18 cellular contexts compared by ENCODE assay signal in the genomic region with DNA sequence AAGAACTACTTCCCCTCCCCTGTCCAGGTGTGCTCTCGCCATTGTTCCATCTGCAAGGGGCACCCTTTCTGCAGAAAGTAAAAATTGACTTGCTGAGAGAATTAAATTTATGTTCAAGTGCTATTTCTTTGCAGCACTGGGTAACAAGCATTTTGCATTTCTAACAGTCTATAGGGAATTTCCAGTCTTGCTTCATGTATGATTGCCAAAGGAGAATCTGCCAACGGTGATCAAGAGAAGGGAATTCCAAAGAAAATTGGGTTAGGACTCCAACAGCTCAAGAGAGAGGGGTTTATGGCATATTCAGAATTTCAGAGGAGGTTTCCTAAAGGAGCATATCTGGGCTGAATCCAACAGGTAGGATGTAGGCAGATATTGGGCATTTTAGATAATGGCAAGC.
"Had no signal": no experiment of that assay in that cellular context is flagged by ENCODE, and none has a peak within 500 bp of the region (broad histone marks: within the 10 kb centered on the region; RNA-seq: fewer than 3 reads in every experiment).

No MANE protein-coding gene starts in this region.

- H3K27me3 ChIP-seq: ascending aorta, esophagus muscularis mucosa, hepatocyte, upper lobe of left lung had no signal

- H3K27ac Mint-ChIP-seq: activated naive CD4-positive, alpha-beta T cell treated with anti-CD3 and anti-CD28 coated beads for 36 hours; activated naive CD8-positive, alpha-beta T cell treated with anti-CD3 and anti-CD28 coated beads, Interleukin-2, amount 50 U/mL, for 24 hours; activated T-helper 17 cell treated with anti-CD3 and anti-CD28 coated beads, Interleukin-2, amount 50 U/mL, for 72 hours; natural killer cell had no signal

- H3K4me3 ChIP-seq: ascending aorta, esophagus muscularis mucosa, hepatocyte, left ventricle myocardium inferior, suprapubic skin, upper lobe of left lung had no signal

- H3K4me2 ChIP-seq: hepatocyte had no signal

- H2AFZ ChIP-seq: hepatocyte had no signal

- H3K36me3 ChIP-seq: ascending aorta, esophagus muscularis mucosa, left ventricle myocardium inferior, neutrophil, suprapubic skin, upper lobe of left lung had no signal

- H3K79me2 ChIP-seq: hepatocyte had no signal

- H3K9me3 ChIP-seq: ascending aorta, esophagus muscularis mucosa, left ventricle myocardium inferior, neutrophil, suprapubic skin, upper lobe of left lung had no signal

- DNase-seq: activated CD4-positive, alpha-beta T cell treated with anti-CD3 and anti-CD28 coated beads, Interleukin-2, amount 50 U/mL, for 1 hour; activated naive CD4-positive, alpha-beta T cell treated with anti-CD3 and anti-CD28 coated beads for 36 hours; activated naive CD8-positive, alpha-beta T cell treated with anti-CD3 and anti-CD28 coated beads, Interleukin-2, amount 50 U/mL, for 24 hours; left ventricle myocardium inferior; mesendoderm; natural killer cell; retina; stimulated activated naive CD8-positive, alpha-beta T cell treated with anti-CD3 and anti-CD28 coated beads, Interleukin-15, Interleukin-2, amounts not matched to agents 100 U/mL and 50 U/mL, for 24 hours had no signal

- H3K27ac ChIP-seq: ascending aorta, esophagus muscularis mucosa, left ventricle myocardium inferior, neutrophil, suprapubic skin, upper lobe of left lung had no signal

- H3K4me3 Mint-ChIP-seq: activated naive CD4-positive, alpha-beta T cell treated with anti-CD3 and anti-CD28 coated beads for 36 hours; activated naive CD8-positive, alpha-beta T cell treated with anti-CD3 and anti-CD28 coated beads, Interleukin-2, amount 50 U/mL, for 24 hours; activated T-helper 17 cell treated with anti-CD3 and anti-CD28 coated beads, Interleukin-2, amount 50 U/mL, for 72 hours; natural killer cell had no signal

- FAIRE-seq: colon, endometrium had no signal

- ATAC-seq: activated CD4-positive, CD25-positive, alpha-beta regulatory T cell treated with anti-CD3 and anti-CD28 coated beads, Interleukin-2, amount 50 U/mL, for 24 hours; activated naive CD8-positive, alpha-beta T cell treated with anti-CD3 and anti-CD28 coated beads, Interleukin-2, amount 50 U/mL, for 24 hours; activated T-helper 17 cell treated with anti-CD3 and anti-CD28 coated beads, Interleukin-2, amount 50 U/mL, for 72 hours; natural killer cell; stimulated activated naive CD8-positive, alpha-beta T cell treated with anti-CD3 and anti-CD28 coated beads, Interleukin-15, Interleukin-2, amounts not matched to agents 100 U/mL and 50 U/mL, for 24 hours had no signal

- H3K4me1 ChIP-seq: ascending aorta, esophagus muscularis mucosa, left ventricle myocardium inferior, suprapubic skin, upper lobe of left lung had no signal

- H3K4me1 Mint-ChIP-seq: activated naive CD8-positive, alpha-beta T cell treated with anti-CD3 and anti-CD28 coated beads, Interleukin-2, amount 50 U/mL, for 24 hours; activated T-helper 17 cell treated with anti-CD3 and anti-CD28 coated beads, Interleukin-2, amount 50 U/mL, for 72 hours had no signal

- H3K9me3 Mint-ChIP-seq: activated naive CD8-positive, alpha-beta T cell treated with anti-CD3 and anti-CD28 coated beads, Interleukin-2, amount 50 U/mL, for 24 hours; natural killer cell had no signal

- H3K36me3 Mint-ChIP-seq: natural killer cell had no signal
